ENCODE assay signal across 14 cellular contexts in genomic region chr11:57087966-57088365, GRCh38.
A peak's percentile ranks its signal among the peaks of the same experiment; 100 is the strongest.
DNase-seq lines count a peak whose midpoint lies in the region; ATAC-seq lines count a peak whose summit lies in the region.
"Had no signal": no experiment of that assay in that cellular context is flagged by ENCODE, and none has a peak within 500 bp of the region (broad histone marks: within the 10 kb centered on the region; RNA-seq: fewer than 3 reads in every experiment).

No MANE protein-coding gene starts in this region.

- no peaks in the 10 kb centered on the region for H3K4me1 Mint-ChIP-seq in natural killer cell treated with Interleukin-12 subunit alpha and Interleukin-12 subunit beta and Interleukin-15 and Interleukin-18, amount 100 ng/mL, for 72 hours (ENCODE audit: low read depth in 2 of 2)

- no peak for ATAC-seq in natural killer cell treated with Interleukin-12 subunit alpha and Interleukin-12 subunit beta and Interleukin-15 and Interleukin-18, amount 100 ng/mL, for 72 hours
- ATAC-seq: GM12878 had no signal

- intact Hi-C loops in cardiac septum (cut with DNase I), result no loop called here

- H3K9me3 Mint-ChIP-seq in natural killer cell treated with Interleukin-12 subunit alpha and Interleukin-12 subunit beta and Interleukin-15 and Interleukin-18, amount 100 ng/mL, for 72 hours, result peaks cover 1% of the 10 kb centered on the region
- H3K9me3 Mint-ChIP-seq: CD4-positive, alpha-beta T cell; H9 had no signal

- no peaks in the 10 kb centered on the region for H3K36me3 Mint-ChIP-seq in natural killer cell treated with Interleukin-12 subunit alpha and Interleukin-12 subunit beta and Interleukin-15 and Interleukin-18, amount 100 ng/mL, for 72 hours

- DNase-seq in NCI-H748 (lab: John Stamatoyannopoulos, UW; ENCODE audit: unreplicated experiment) (peak; percentile 17), NCI-H748 treated with DMSO at 0.1 percent for 48 hours (lab: John Stamatoyannopoulos, UW) (no peak), midbrain (lab: John Stamatoyannopoulos, UW) (peak; percentile 38), pons (ENCODE audit: low spot score) (peak; percentile 87), cardiac septum (ENCODE audit: low spot score) (no peak), NCI-H1930 (lab: John Stamatoyannopoulos, UW) (no peak)
- no peak for DNase-seq in stimulated activated CD4-positive, alpha-beta T cell treated with anti-CD3 and anti-CD28 coated beads, Interleukin-4, amount 100 ng/mL, for 24 hours
- DNase-seq in natural killer cell treated with Interleukin-12 subunit alpha and Interleukin-12 subunit beta and Interleukin-15 and Interleukin-18, amount 100 ng/mL, for 72 hours (ENCODE audit: low spot score), result no peak
- DNase-seq: AML-193; CD4-positive, alpha-beta T cell; DMS79; GOT3; H9 had no signal

- H3K27ac Mint-ChIP-seq in natural killer cell treated with Interleukin-12 subunit alpha and Interleukin-12 subunit beta and Interleukin-15 and Interleukin-18, amount 100 ng/mL, for 72 hours, result no peak overlapping the region
- H3K27ac Mint-ChIP-seq: CD4-positive, alpha-beta T cell; H9 had no signal

- no peaks in the 10 kb centered on the region for H3K27me3 Mint-ChIP-seq in natural killer cell treated with Interleukin-12 subunit alpha and Interleukin-12 subunit beta and Interleukin-15 and Interleukin-18, amount 100 ng/mL, for 72 hours

- H3K4me3 Mint-ChIP-seq in natural killer cell treated with Interleukin-12 subunit alpha and Interleukin-12 subunit beta and Interleukin-15 and Interleukin-18, amount 100 ng/mL, for 72 hours, result no peak overlapping the region
- H3K4me3 Mint-ChIP-seq: CD4-positive, alpha-beta T cell; H9 had no signal

Comparison
In these comparisons a context has a peak if more than half of its experiments do, and no peak if none do; other contexts are left out.
1. DNase-seq: peak in NCI-H748 (single experiment), midbrain (single experiment) and pons (single experiment); none in NCI-H748 treated with DMSO at 0.1 percent for 48 hours (single experiment), cardiac septum (single experiment), stimulated activated CD4-positive, alpha-beta T cell treated with anti-CD3 and anti-CD28 coated beads, Interleukin-4, amount 100 ng/mL, for 24 hours (single experiment), NCI-H1930 (0 of 2) and natural killer cell treated with Interleukin-12 subunit alpha and Interleukin-12 subunit beta and Interleukin-15 and Interleukin-18, amount 100 ng/mL, for 72 hours (single experiment).